19 cellular contexts compared by ENCODE assay signal in genomic region chr10:27678166-27678565, GRCh38.
A peak's percentile ranks its signal among the peaks of the same experiment; 100 is the strongest.
DNase-seq lines count a peak whose midpoint lies in the region; ATAC-seq and TF ChIP-seq lines count a peak whose summit lies in the region.
"Had no signal": no experiment of that assay in that cellular context is flagged by ENCODE, and none has a peak within 500 bp of the region (broad histone marks: within the 10 kb centered on the region; RNA-seq: fewer than 3 reads in every experiment).

No MANE protein-coding gene starts in this region.

- H3K4me3 Mint-ChIP-seq in HFFc6: no peak overlapping the region
- no peak overlapping the region for H3K4me3 Mint-ChIP-seq in activated T-cell treated with anti-CD3 and anti-CD28 coated beads, Interleukin-2, amount 50 U/mL, for 24 hours
- H3K4me3 Mint-ChIP-seq: B cell; CD4-positive, alpha-beta T cell; CD8-positive, alpha-beta T cell had no signal

- peak overlapping the region in 1 of 5 donors; percentile 33 for H3K4me3 ChIP-seq in subcutaneous abdominal adipose tissue (ENCODE audit: low read depth in 1 of 5, low read length in 5 of 5)
- H3K4me3 ChIP-seq: A549; BLaER1 treated with 17β-estradiol and CSF1 and Interleukin-3, amounts not matched to agents 10 nM and 100 nM had no signal

- H3K27ac ChIP-seq in subcutaneous abdominal adipose tissue (ENCODE audit: low read depth, low read length): peak overlapping the region; percentile 73
- H3K27ac ChIP-seq: 22Rv1; A549; BLaER1 treated with 17β-estradiol and CSF1 and Interleukin-3, amounts not matched to agents 10 nM and 100 nM; C4-2B had no signal

- no peaks in the 10 kb centered on the region for H3K36me3 ChIP-seq in subcutaneous abdominal adipose tissue (ENCODE audit: control insufficient read depth in 5 of 5, insufficient read depth in 5 of 5, low read length in 5 of 5)
- H3K36me3 ChIP-seq: BLaER1 treated with 17β-estradiol and CSF1 and Interleukin-3, amounts not matched to agents 10 nM and 100 nM had no signal

- ATAC-seq in sciatic nerve: peak; percentile 25
- ATAC-seq: A549; CD8-positive, alpha-beta T cell had no signal

- intact Hi-C loops in sciatic nerve (cut with DNase I): no loop called here

- no peaks in the 10 kb centered on the region for H3K27me3 ChIP-seq in subcutaneous abdominal adipose tissue (ENCODE audit: control insufficient read depth in 5 of 5, insufficient read depth in 4 of 5, low read length in 5 of 5)
- H3K27me3 ChIP-seq: BLaER1 treated with 17β-estradiol and CSF1 and Interleukin-3, amounts not matched to agents 10 nM and 100 nM had no signal

- no peaks in the 10 kb centered on the region; the same call in none of the 2 replicates for H3K36me3 Mint-ChIP-seq in HFFc6 (ENCODE audit: low read depth)
- H3K36me3 Mint-ChIP-seq in activated T-cell treated with anti-CD3 and anti-CD28 coated beads, Interleukin-2, amount 50 U/mL, for 24 hours (ENCODE audit: low read depth): no peaks in the 10 kb centered on the region
- H3K36me3 Mint-ChIP-seq: CD8-positive, alpha-beta T cell had no signal

- 0 out of 2 replicates have a peak, but pooled peaks cover 1% of the 10 kb centered on the region for H3K27me3 Mint-ChIP-seq in HFFc6 (ENCODE audit: insufficient read depth)
- peaks cover 9% of the 10 kb centered on the region for H3K27me3 Mint-ChIP-seq in activated T-cell treated with anti-CD3 and anti-CD28 coated beads, Interleukin-2, amount 50 U/mL, for 24 hours

- H3K4me1 ChIP-seq in subcutaneous abdominal adipose tissue (ENCODE audit: control insufficient read depth in 5 of 5, insufficient read depth in 5 of 5, low read length in 5 of 5): peaks cover 2 to 38% (median 21%) of the 10 kb centered on the region in 5 donors
- H3K4me1 ChIP-seq: A549; BLaER1 treated with 17β-estradiol and CSF1 and Interleukin-3, amounts not matched to agents 10 nM and 100 nM; Caco-2 had no signal

- no peak for TF ChIP-seq CTCF in HFFc6 (IDR thresholded peaks at IDR 0.05)

- in situ Hi-C loops in KBM-7 (cut with MboI; ENCODE audit: low pct_unique_long_range_greater_than_20kb, low sequenced_read_pairs): no loop called here

- H3K9me3 ChIP-seq in subcutaneous abdominal adipose tissue (ENCODE audit: control insufficient read depth in 5 of 5, low read length in 5 of 5): no peaks in the 10 kb centered on the region
- H3K9me3 ChIP-seq: A549; BLaER1 treated with 17β-estradiol and CSF1 and Interleukin-3, amounts not matched to agents 10 nM and 100 nM; Caco-2 had no signal

- H3K27ac Mint-ChIP-seq in HFFc6: 0 out of 2 replicates have a peak overlapping the region, but pooled peaks have one; percentile 14
- H3K27ac Mint-ChIP-seq in activated T-cell treated with anti-CD3 and anti-CD28 coated beads, Interleukin-2, amount 50 U/mL, for 24 hours: no peak overlapping the region
- H3K27ac Mint-ChIP-seq: B cell; CD4-positive, alpha-beta T cell; CD8-positive, alpha-beta T cell had no signal

- peaks cover 25% of the 10 kb centered on the region for H3K4me1 Mint-ChIP-seq in HFFc6 (ENCODE audit: low read depth)
- H3K4me1 Mint-ChIP-seq in activated T-cell treated with anti-CD3 and anti-CD28 coated beads, Interleukin-2, amount 50 U/mL, for 24 hours (ENCODE audit: low read depth): no peaks in the 10 kb centered on the region
- H3K4me1 Mint-ChIP-seq: B cell had no signal

- H3K9me3 Mint-ChIP-seq in HFFc6: no peaks in the 10 kb centered on the region
- H3K9me3 Mint-ChIP-seq in activated T-cell treated with anti-CD3 and anti-CD28 coated beads, Interleukin-2, amount 50 U/mL, for 24 hours: no peaks in the 10 kb centered on the region
- H3K9me3 Mint-ChIP-seq: CD4-positive, alpha-beta T cell; CD8-positive, alpha-beta T cell had no signal

- DNase-seq in HFFc6: no peak
- DNase-seq in fibroblast of gingiva (ENCODE audit: low read depth): peak; percentile 80
- DNase-seq in sciatic nerve (ENCODE audit: low spot score): no peak
- DNase-seq in NCI-H774 (lab: John Stamatoyannopoulos, UW): no peak
- no peak for DNase-seq in activated T-cell treated with anti-CD3 and anti-CD28 coated beads, Interleukin-2, amount 50 U/mL, for 24 hours
- no peak for DNase-seq in KBM-7
- DNase-seq: AML-193; Caco-2; Calu3; CD4-positive, alpha-beta T cell; CD8-positive, alpha-beta T cell; DMS79 treated with DMSO at 0.1 percent for 48 hours; GF-D8 had no signal

- peak overlapping the region in 1 of 5 donors; percentile 53 for H3K9ac ChIP-seq in subcutaneous abdominal adipose tissue (ENCODE audit: low read length in 5 of 5)
- H3K9ac ChIP-seq: BLaER1 treated with 17β-estradiol and CSF1 and Interleukin-3, amounts not matched to agents 10 nM and 100 nM had no signal
